Comparison of ENCODE assay signal across 17 cellular contexts in the genomic region with DNA sequence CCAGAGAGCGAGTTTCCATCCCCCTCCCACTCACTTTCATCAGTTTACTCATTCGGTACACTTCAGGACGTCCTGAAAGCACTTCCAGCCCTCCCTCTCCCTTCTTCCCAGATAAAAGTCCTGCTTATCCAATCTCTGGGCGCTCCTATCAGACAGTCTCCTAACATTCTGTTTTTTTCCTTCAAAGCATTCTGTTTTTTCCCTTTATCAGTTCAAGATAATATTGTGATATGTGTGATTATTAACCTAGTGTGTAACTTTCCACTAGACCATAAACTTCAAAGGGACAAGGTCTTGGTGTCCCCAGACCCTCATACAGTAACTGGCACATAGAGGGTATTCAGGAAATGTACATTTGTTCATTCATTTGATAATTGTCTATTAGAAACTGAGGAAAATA.
"Had no signal": no experiment of that assay in that cellular context is flagged by ENCODE, and none has a peak within 500 bp of the region (broad histone marks: within the 10 kb centered on the region; RNA-seq: fewer than 3 reads in every experiment).

No MANE protein-coding gene starts in this region.

- H3K27ac ChIP-seq: coronary artery, dorsolateral prefrontal cortex, esophagus muscularis mucosa, foreskin keratinocyte, gastroesophageal sphincter, heart left ventricle, left lung, lower lobe of right lung had no signal

- H3K4me3 ChIP-seq: coronary artery, dorsolateral prefrontal cortex, esophagus muscularis mucosa, gastroesophageal sphincter, heart left ventricle, left lung, lower lobe of right lung, mucosa of descending colon had no signal

- H3K4me3 Mint-ChIP-seq: mesothelial cell of epicardium had no signal

- H3K27me3 ChIP-seq: dorsolateral prefrontal cortex, esophagus muscularis mucosa, foreskin keratinocyte, gastroesophageal sphincter, heart left ventricle, left lung had no signal

- H3K9me3 Mint-ChIP-seq: mesothelial cell of epicardium had no signal

- H3K4me1 ChIP-seq: left lung, lower lobe of right lung had no signal

- DNase-seq: dermis blood vessel endothelial cell; dorsolateral prefrontal cortex; effector CD4-positive, alpha-beta T cell; effector memory CD4-positive, alpha-beta T cell; foreskin keratinocyte; heart left ventricle; hippocampal formation; left cardiac atrium; left lung; left ventricle myocardium superior; lower lobe of right lung; mesenchymal stem cell; mucosa of descending colon had no signal

- H3K36me3 ChIP-seq: esophagus muscularis mucosa, gastroesophageal sphincter, heart left ventricle, left lung, lower lobe of right lung had no signal

- ATAC-seq: foreskin keratinocyte, gastroesophageal sphincter, heart left ventricle, left cardiac atrium, left ventricle myocardium superior, lower lobe of right lung, mucosa of descending colon had no signal

- H3K36me3 Mint-ChIP-seq: mesothelial cell of epicardium had no signal

- H3K9me3 ChIP-seq: esophagus muscularis mucosa, gastroesophageal sphincter, heart left ventricle, left lung, lower lobe of right lung, mucosa of descending colon had no signal
